28 cellular contexts compared by ENCODE assay signal in the genomic region with DNA sequence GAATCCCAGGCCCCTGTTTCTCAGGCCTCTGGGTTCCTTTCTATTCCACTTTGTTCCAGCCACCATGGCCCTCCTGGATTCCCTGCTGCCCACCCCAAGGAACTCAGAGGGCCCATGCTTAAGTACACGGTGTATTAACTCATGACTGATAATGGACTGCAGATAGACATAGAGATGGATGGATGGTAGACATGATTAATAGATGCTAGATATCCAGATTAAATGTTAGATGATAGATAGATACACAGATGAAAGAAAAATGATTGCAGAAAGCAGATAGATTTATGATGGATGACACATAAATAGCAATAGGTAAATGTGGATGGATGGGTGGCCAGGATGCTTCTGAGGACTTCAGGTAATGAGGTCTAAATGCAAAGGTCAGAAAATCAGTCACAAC.
"Had no signal": no experiment of that assay in that cellular context is flagged by ENCODE, and none has a peak within 500 bp of the region (broad histone marks: within the 10 kb centered on the region; RNA-seq: fewer than 3 reads in every experiment).

No MANE protein-coding gene starts in this region.

- ATAC-seq: effector memory CD8-positive, alpha-beta T cell; esophagus mucosa; foreskin keratinocyte; gastrocnemius medialis; gastroesophageal sphincter; heart left ventricle; heart right ventricle had no signal

- H3K27me3 ChIP-seq: colonic mucosa, dorsolateral prefrontal cortex had no signal

- DNase-seq: colonic mucosa; cortex of kidney; dermis blood vessel endothelial cell; dorsolateral prefrontal cortex; effector CD4-positive, alpha-beta T cell; effector CD8-positive, alpha-beta T cell; effector memory CD4-positive, alpha-beta T cell; effector memory CD8-positive, alpha-beta T cell; endodermal cell; erythroblast; esophagus squamous epithelium; foreskin fibroblast; foreskin keratinocyte; foreskin melanocyte; gastrocnemius medialis; glutamatergic neuron; head of caudate nucleus; heart left ventricle; heart right ventricle had no signal

- H3K4me3 ChIP-seq: colonic mucosa, coronary artery, dorsolateral prefrontal cortex, esophagus muscularis mucosa, esophagus squamous epithelium, gastrocnemius medialis, gastroesophageal sphincter, heart left ventricle, heart right ventricle had no signal

- H3K27ac ChIP-seq: colonic mucosa, coronary artery, epithelial cell of prostate, esophagus muscularis mucosa, esophagus squamous epithelium, foreskin keratinocyte, gastrocnemius medialis, gastroesophageal sphincter, heart left ventricle, heart right ventricle had no signal

- H3K9me3 ChIP-seq: colonic mucosa, esophagus muscularis mucosa, esophagus squamous epithelium, gastrocnemius medialis, gastroesophageal sphincter, heart left ventricle, heart right ventricle had no signal

- H3K4me1 ChIP-seq: colonic mucosa, esophagus muscularis mucosa, esophagus squamous epithelium, foreskin keratinocyte, gastrocnemius medialis, gastroesophageal sphincter, heart left ventricle, heart right ventricle had no signal

- FAIRE-seq: colon, endometrium, endothelial cell of umbilical vein, frontal cortex had no signal

- H3K36me3 ChIP-seq: colonic mucosa, esophagus muscularis mucosa, esophagus squamous epithelium, gastrocnemius medialis, gastroesophageal sphincter, heart left ventricle, heart right ventricle had no signal
